9 cellular contexts compared by ENCODE assay signal in genomic region chr2:142286618-142287017, GRCh38.
A peak's percentile ranks its signal among the peaks of the same experiment; 100 is the strongest.
DNase-seq lines count a peak whose midpoint lies in the region; ATAC-seq and TF ChIP-seq lines count a peak whose summit lies in the region.
"Had no signal": no experiment of that assay in that cellular context is flagged by ENCODE, and none has a peak within 500 bp of the region (broad histone marks: within the 10 kb centered on the region; RNA-seq: fewer than 3 reads in every experiment).

No MANE protein-coding gene starts in this region.

- H3K27ac ChIP-seq in upper lobe of left lung: no peak overlapping the region

- no peak overlapping the region for H3K4me3 Mint-ChIP-seq in activated CD8-positive, alpha-beta T cell treated with anti-CD3 and anti-CD28 coated beads for 36 hours
- H3K4me3 Mint-ChIP-seq: memory B cell had no signal

- no peak overlapping the region for H2AFZ ChIP-seq in Loucy (ENCODE audit: low read length)

- no peaks in the 10 kb centered on the region for H3K27me3 ChIP-seq in Loucy (ENCODE audit: insufficient read depth, low read length, poor library complexity, severe bottlenecking)
- H3K27me3 ChIP-seq in upper lobe of left lung: no peaks in the 10 kb centered on the region

- CTCF ChIA-PET in activated CD8-positive, alpha-beta T cell treated with anti-CD3 and anti-CD28 coated beads for 36 hours (lab: Charles Lee): no interaction called here

- ATAC-seq in GM21619 (IDR thresholded peaks at IDR 0.05; ENCODE audit: unreplicated experiment): peak; percentile 77
- no peak for ATAC-seq in activated CD8-positive, alpha-beta T cell treated with anti-CD3 and anti-CD28 coated beads for 36 hours
- ATAC-seq in upper lobe of left lung (ENCODE audit: low FRiP score in 2 of 2): no peak

- POLR2A ChIA-PET in activated CD8-positive, alpha-beta T cell treated with anti-CD3 and anti-CD28 coated beads for 36 hours (lab: Charles Lee): no interaction called here

- no peaks in the 10 kb centered on the region for H3K9me3 Mint-ChIP-seq in activated CD8-positive, alpha-beta T cell treated with anti-CD3 and anti-CD28 coated beads for 36 hours
- H3K9me3 Mint-ChIP-seq: memory B cell had no signal

- no peaks in the 10 kb centered on the region for H4K20me1 ChIP-seq in Loucy (ENCODE audit: insufficient read depth, low read length, poor library complexity, severe bottlenecking)

- TF ChIP-seq POLR2A in upper lobe of left lung (IDR thresholded peaks at IDR 0.05): no peak

- H3K4me1 Mint-ChIP-seq in activated CD8-positive, alpha-beta T cell treated with anti-CD3 and anti-CD28 coated beads for 36 hours (ENCODE audit: low read depth): no peaks in the 10 kb centered on the region
- H3K4me1 Mint-ChIP-seq: memory B cell had no signal

- H3K9me3 ChIP-seq in Loucy (ENCODE audit: insufficient read depth, low read depth, low read length): no peaks in the 10 kb centered on the region
- H3K9me3 ChIP-seq in upper lobe of left lung: no peaks in the 10 kb centered on the region

- TF ChIP-seq EP300 in upper lobe of left lung (IDR thresholded peaks at IDR 0.05): no peak

- no peak overlapping the region for H3K4me2 ChIP-seq in Loucy (ENCODE audit: low read depth, low read length, poor library complexity, severe bottlenecking)

- H3K4me3 ChIP-seq in Loucy (ENCODE audit: low read length, poor library complexity, severe bottlenecking) (no peak overlapping the region), epithelial cell of proximal tubule (ENCODE audit: low read depth, low read length) (no peak overlapping the region), upper lobe of left lung (no peak overlapping the region)

- H3K4me1 ChIP-seq in Loucy (ENCODE audit: insufficient read depth, low read length, poor library complexity, severe bottlenecking) (no peaks in the 10 kb centered on the region), upper lobe of left lung (no peaks in the 10 kb centered on the region)

- no peak overlapping the region for H3K9ac ChIP-seq in Loucy (ENCODE audit: low read depth, low read length, poor library complexity, severe bottlenecking)

- peak; percentile 38 for DNase-seq in D341Med (ENCODE audit: low spot score)
- no peak for DNase-seq in epithelial cell of proximal tubule (ENCODE audit: low read depth)
- DNase-seq in activated CD8-positive, alpha-beta T cell treated with anti-CD3 and anti-CD28 coated beads for 36 hours: no peak
- DNase-seq in T-helper 9 cell: no peak
- no peak for DNase-seq in upper lobe of left lung
- no peak for DNase-seq in glomerular visceral epithelial cell (ENCODE audit: extremely low spot score)

- 48 to 64% methylated on average over 7 of the region's 7 CpGs for WGBS in upper lobe of left lung, 2 donors

- intact Hi-C loops in activated CD8-positive, alpha-beta T cell treated with anti-CD3 and anti-CD28 coated beads for 36 hours (cut with micrococcal nuclease): no loop called here

- H3K36me3 Mint-ChIP-seq in activated CD8-positive, alpha-beta T cell treated with anti-CD3 and anti-CD28 coated beads for 36 hours (ENCODE audit: low read depth): no peaks in the 10 kb centered on the region
- H3K36me3 Mint-ChIP-seq: memory B cell had no signal

- no peaks in the 10 kb centered on the region for H3K27me3 Mint-ChIP-seq in activated CD8-positive, alpha-beta T cell treated with anti-CD3 and anti-CD28 coated beads for 36 hours
- H3K27me3 Mint-ChIP-seq: memory B cell had no signal

- no peak overlapping the region for H3K27ac Mint-ChIP-seq in activated CD8-positive, alpha-beta T cell treated with anti-CD3 and anti-CD28 coated beads for 36 hours
- H3K27ac Mint-ChIP-seq: memory B cell had no signal

- H3K36me3 ChIP-seq in Loucy (ENCODE audit: insufficient read depth, low read length): no peaks in the 10 kb centered on the region
- H3K36me3 ChIP-seq in upper lobe of left lung: no peaks in the 10 kb centered on the region

- no peaks in the 10 kb centered on the region for H3F3A ChIP-seq in Loucy (ENCODE audit: low read depth)

- TF ChIP-seq CTCF in Loucy (conservative IDR thresholded peaks at IDR 0.05; ENCODE audit: low read length) (peak; percentile 87), epithelial cell of proximal tubule (conservative IDR thresholded peaks at IDR 0.05; ENCODE audit: low read depth, low read length) (peak; percentile 70), upper lobe of left lung (IDR thresholded peaks at IDR 0.05) (peak in 1 of 6 experiments; percentile 10)
- no peak for TF ChIP-seq CTCF in activated CD8-positive, alpha-beta T cell treated with anti-CD3 and anti-CD28 coated beads for 36 hours (IDR thresholded peaks at IDR 0.05)

- no peaks in the 10 kb centered on the region for H3K79me2 ChIP-seq in Loucy (ENCODE audit: insufficient read depth, low read length)

- no peaks in the 10 kb centered on the region for H3K9me2 ChIP-seq in Loucy (replicated peaks; ENCODE audit: low read depth, low read length)
